11 cellular contexts compared by ENCODE assay signal in the genomic region with DNA sequence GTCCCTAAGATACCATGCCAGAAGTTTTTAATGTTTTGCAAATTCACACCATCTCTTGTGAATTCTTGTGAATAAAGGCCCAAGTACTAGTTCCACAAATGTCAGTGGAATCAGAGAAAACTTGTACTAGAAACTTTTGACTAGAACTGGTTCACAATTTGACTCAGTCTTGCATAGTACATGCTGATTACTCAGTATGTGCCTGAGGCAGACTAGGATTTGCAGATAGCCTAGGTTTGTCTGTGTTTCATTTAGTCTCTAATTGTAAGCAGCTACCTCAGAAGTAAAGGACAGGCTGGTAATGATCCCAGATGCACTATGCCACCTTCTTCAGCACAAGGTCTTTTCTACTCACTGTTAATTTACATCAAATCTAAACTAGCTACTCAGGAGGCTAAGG.
"Had no signal": no experiment of that assay in that cellular context is flagged by ENCODE, and none has a peak within 500 bp of the region (broad histone marks: within the 10 kb centered on the region; RNA-seq: fewer than 3 reads in every experiment).

No MANE protein-coding gene starts in this region.

- H3K27me3 ChIP-seq: colonic mucosa, neutrophil, tibial nerve had no signal

- DNase-seq: activated B cell treated with CpG ODN at 0.5 μM for 24 hours; activated naive CD4-positive, alpha-beta T cell treated with anti-CD3 and anti-CD28 coated beads for 36 hours; central memory CD4-positive, alpha-beta T cell; colonic mucosa; mesendoderm; natural killer cell; stimulated activated CD4-positive, alpha-beta T cell treated with anti-CD3 and anti-CD28 coated beads, Interleukin-12 subunit alpha, Interleukin-12 subunit beta, amount 100 ng/mL, for 4 hours; stimulated activated CD4-positive, alpha-beta T cell treated with anti-CD3 and anti-CD28 coated beads, Interleukin-2, amount 100 ng/mL, for 24 hours; SW 1271 had no signal

- ATAC-seq: natural killer cell had no signal

- H3K27ac Mint-ChIP-seq: activated B cell treated with CpG ODN at 0.5 μM for 24 hours; activated naive CD4-positive, alpha-beta T cell treated with anti-CD3 and anti-CD28 coated beads for 36 hours; natural killer cell had no signal

- H3K9me3 ChIP-seq: colonic mucosa, neutrophil, tibial nerve had no signal

- H3K4me1 ChIP-seq: colonic mucosa had no signal

- H3K4me3 ChIP-seq: colonic mucosa, tibial nerve had no signal

- H3K9me3 Mint-ChIP-seq: activated B cell treated with CpG ODN at 0.5 μM for 24 hours; activated naive CD4-positive, alpha-beta T cell treated with anti-CD3 and anti-CD28 coated beads for 36 hours; natural killer cell had no signal
